1 cellular context compared by ENCODE assay signal in the genomic region with DNA sequence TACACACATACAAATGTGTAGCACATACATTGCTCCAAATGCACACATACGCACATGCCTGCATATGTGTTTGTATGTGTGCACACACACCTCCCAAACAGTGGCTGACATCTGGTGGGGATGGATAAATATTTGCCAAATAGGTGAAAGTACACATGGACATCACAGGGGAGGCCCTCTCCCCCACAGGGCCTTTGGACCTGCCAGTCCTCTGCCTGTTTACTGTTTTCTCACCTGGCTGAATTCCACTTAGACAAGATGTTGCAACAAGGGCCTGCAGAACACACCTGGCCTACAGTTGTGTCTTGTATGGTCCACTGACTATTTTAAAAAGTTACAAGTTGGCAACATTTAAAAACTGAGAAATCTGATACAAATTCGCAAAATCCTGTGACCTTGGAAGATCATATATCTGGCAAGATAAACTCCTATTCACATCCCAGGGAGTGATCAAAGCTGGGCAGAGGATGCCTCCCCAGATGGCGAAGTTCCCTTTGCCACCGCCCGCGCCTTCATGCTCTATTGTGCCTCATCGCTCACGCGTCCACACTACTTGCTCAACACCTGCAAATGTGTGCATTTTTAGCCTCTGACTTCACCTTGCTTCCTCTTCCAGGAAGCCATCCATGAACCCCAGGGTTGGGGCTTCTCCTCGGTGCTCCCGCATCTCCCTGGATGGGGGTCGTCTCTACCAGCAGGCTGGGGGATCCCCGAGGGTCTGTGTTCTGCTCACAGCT.
TF ChIP-seq lines count a peak whose summit lies in the region.

No MANE protein-coding gene starts in this region.

TF ChIP-seq in HepG2, 621 proteins besides CTCF, POLR2A, EP300 and RAD21 (continued from another document and continues in another):
- TF ChIP-seq, protein P1, sequence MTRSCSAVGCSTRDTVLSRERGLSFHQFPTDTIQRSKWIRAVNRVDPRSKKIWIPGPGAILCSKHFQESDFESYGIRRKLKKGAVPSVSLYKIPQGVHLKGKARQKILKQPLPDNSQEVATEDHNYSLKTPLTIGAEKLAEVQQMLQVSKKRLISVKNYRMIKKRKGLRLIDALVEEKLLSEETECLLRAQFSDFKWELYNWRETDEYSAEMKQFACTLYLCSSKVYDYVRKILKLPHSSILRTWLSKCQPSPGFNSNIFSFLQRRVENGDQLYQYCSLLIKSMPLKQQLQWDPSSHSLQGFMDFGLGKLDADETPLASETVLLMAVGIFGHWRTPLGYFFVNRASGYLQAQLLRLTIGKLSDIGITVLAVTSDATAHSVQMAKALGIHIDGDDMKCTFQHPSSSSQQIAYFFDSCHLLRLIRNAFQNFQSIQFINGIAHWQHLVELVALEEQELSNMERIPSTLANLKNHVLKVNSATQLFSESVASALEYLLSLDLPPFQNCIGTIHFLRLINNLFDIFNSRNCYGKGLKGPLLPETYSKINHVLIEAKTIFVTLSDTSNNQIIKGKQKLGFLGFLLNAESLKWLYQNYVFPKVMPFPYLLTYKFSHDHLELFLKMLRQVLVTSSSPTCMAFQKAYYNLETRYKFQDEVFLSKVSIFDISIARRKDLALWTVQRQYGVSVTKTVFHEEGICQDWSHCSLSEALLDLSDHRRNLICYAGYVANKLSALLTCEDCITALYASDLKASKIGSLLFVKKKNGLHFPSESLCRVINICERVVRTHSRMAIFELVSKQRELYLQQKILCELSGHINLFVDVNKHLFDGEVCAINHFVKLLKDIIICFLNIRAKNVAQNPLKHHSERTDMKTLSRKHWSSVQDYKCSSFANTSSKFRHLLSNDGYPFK (CRISPR knock-in tag; IDR thresholded peaks at IDR 0.05; ENCODE audit: borderline replicate concordance) = no peak
- TF ChIP-seq ZSCAN21 (CRISPR knock-in tag; IDR thresholded peaks at IDR 0.05; ENCODE audit: borderline replicate concordance) = no peak
- no peak for TF ChIP-seq ZFYVE20 (CRISPR knock-in tag; IDR thresholded peaks at IDR 0.05; ENCODE audit: borderline replicate concordance, low read depth)
- TF ChIP-seq GATAD2A (CRISPR knock-in tag; IDR thresholded peaks at IDR 0.05) = peak; percentile 48
- TF ChIP-seq ZNF224 (CRISPR knock-in tag; IDR thresholded peaks at IDR 0.05) = no peak
- TF ChIP-seq ZNF350 (CRISPR knock-in tag; IDR thresholded peaks at IDR 0.05; ENCODE audit: borderline replicate concordance, low read depth) = no peak
- TF ChIP-seq ZBTB20 (CRISPR knock-in tag; IDR thresholded peaks at IDR 0.05; ENCODE audit: borderline replicate concordance, low read depth) = peak; percentile 64; the same call in 1 of the 2 replicates
- TF ChIP-seq NCOR1 (IDR thresholded peaks at IDR 0.05; ENCODE audit: borderline replicate concordance, low read length) = peak; percentile 55; the same call in 1 of the 2 replicates
- no peak for TF ChIP-seq SP140L (CRISPR knock-in tag; IDR thresholded peaks at IDR 0.05; ENCODE audit: borderline replicate concordance)
- no peak for TF ChIP-seq ZBTB1 (CRISPR knock-in tag; IDR thresholded peaks at IDR 0.05; ENCODE audit: borderline replicate concordance)
- TF ChIP-seq STAT6 (CRISPR knock-in tag; IDR thresholded peaks at IDR 0.05; ENCODE audit: borderline replicate concordance) = no peak
- TF ChIP-seq, protein P2, sequence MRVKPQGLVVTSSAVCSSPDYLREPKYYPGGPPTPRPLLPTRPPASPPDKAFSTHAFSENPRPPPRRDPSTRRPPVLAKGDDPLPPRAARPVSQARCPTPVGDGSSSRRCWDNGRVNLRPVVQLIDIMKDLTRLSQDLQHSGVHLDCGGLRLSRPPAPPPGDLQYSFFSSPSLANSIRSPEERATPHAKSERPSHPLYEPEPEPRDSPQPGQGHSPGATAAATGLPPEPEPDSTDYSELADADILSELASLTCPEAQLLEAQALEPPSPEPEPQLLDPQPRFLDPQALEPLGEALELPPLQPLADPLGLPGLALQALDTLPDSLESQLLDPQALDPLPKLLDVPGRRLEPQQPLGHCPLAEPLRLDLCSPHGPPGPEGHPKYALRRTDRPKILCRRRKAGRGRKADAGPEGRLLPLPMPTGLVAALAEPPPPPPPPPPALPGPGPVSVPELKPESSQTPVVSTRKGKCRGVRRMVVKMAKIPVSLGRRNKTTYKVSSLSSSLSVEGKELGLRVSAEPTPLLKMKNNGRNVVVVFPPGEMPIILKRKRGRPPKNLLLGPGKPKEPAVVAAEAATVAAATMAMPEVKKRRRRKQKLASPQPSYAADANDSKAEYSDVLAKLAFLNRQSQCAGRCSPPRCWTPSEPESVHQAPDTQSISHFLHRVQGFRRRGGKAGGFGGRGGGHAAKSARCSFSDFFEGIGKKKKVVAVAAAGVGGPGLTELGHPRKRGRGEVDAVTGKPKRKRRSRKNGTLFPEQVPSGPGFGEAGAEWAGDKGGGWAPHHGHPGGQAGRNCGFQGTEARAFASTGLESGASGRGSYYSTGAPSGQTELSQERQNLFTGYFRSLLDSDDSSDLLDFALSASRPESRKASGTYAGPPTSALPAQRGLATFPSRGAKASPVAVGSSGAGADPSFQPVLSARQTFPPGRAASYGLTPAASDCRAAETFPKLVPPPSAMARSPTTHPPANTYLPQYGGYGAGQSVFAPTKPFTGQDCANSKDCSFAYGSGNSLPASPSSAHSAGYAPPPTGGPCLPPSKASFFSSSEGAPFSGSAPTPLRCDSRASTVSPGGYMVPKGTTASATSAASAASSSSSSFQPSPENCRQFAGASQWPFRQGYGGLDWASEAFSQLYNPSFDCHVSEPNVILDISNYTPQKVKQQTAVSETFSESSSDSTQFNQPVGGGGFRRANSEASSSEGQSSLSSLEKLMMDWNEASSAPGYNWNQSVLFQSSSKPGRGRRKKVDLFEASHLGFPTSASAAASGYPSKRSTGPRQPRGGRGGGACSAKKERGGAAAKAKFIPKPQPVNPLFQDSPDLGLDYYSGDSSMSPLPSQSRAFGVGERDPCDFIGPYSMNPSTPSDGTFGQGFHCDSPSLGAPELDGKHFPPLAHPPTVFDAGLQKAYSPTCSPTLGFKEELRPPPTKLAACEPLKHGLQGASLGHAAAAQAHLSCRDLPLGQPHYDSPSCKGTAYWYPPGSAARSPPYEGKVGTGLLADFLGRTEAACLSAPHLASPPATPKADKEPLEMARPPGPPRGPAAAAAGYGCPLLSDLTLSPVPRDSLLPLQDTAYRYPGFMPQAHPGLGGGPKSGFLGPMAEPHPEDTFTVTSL (CRISPR knock-in tag; IDR thresholded peaks at IDR 0.05; ENCODE audit: borderline replicate concordance) = 0 out of 2 replicates have a peak, but pooled peaks have one; percentile 24
- TF ChIP-seq TBX2 (CRISPR knock-in tag; IDR thresholded peaks at IDR 0.05; ENCODE audit: borderline replicate concordance) = peak; percentile 52; the same call in 1 of the 2 replicates
- TF ChIP-seq, protein P3, sequence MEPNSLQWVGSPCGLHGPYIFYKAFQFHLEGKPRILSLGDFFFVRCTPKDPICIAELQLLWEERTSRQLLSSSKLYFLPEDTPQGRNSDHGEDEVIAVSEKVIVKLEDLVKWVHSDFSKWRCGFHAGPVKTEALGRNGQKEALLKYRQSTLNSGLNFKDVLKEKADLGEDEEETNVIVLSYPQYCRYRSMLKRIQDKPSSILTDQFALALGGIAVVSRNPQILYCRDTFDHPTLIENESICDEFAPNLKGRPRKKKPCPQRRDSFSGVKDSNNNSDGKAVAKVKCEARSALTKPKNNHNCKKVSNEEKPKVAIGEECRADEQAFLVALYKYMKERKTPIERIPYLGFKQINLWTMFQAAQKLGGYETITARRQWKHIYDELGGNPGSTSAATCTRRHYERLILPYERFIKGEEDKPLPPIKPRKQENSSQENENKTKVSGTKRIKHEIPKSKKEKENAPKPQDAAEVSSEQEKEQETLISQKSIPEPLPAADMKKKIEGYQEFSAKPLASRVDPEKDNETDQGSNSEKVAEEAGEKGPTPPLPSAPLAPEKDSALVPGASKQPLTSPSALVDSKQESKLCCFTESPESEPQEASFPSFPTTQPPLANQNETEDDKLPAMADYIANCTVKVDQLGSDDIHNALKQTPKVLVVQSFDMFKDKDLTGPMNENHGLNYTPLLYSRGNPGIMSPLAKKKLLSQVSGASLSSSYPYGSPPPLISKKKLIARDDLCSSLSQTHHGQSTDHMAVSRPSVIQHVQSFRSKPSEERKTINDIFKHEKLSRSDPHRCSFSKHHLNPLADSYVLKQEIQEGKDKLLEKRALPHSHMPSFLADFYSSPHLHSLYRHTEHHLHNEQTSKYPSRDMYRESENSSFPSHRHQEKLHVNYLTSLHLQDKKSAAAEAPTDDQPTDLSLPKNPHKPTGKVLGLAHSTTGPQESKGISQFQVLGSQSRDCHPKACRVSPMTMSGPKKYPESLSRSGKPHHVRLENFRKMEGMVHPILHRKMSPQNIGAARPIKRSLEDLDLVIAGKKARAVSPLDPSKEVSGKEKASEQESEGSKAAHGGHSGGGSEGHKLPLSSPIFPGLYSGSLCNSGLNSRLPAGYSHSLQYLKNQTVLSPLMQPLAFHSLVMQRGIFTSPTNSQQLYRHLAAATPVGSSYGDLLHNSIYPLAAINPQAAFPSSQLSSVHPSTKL (CRISPR knock-in tag; IDR thresholded peaks at IDR 0.05) = peak; percentile 38
- TF ChIP-seq SOX13 (IDR thresholded peaks at IDR 0.05) = no peak
- peak in 1 of 2 experiments; percentile 42; a peak in 1 of 4 replicates for TF ChIP-seq SOX13 (CRISPR knock-in tag; conservative IDR thresholded peaks at IDR 0.05 in 1 of 2, IDR thresholded peaks at IDR 0.05 in 1 of 2)
- peak; percentile 51; the same call in 1 of the 2 replicates for TF ChIP-seq HDAC2 (CRISPR knock-in tag; IDR thresholded peaks at IDR 0.05)
- TF ChIP-seq SOX6 (IDR thresholded peaks at IDR 0.05) = no peak
- peak; percentile 75 for TF ChIP-seq SOX6 (CRISPR knock-in tag; IDR thresholded peaks at IDR 0.05)
- no peak for TF ChIP-seq ELF4 (CRISPR knock-in tag; IDR thresholded peaks at IDR 0.05; ENCODE audit: borderline replicate concordance)
- no peak for TF ChIP-seq ZNF629 (CRISPR knock-in tag; conservative IDR thresholded peaks at IDR 0.05)
- no peak for TF ChIP-seq GABPB1 (CRISPR knock-in tag; IDR thresholded peaks at IDR 0.05)
- no peak for TF ChIP-seq ZMYM2 (CRISPR knock-in tag; IDR thresholded peaks at IDR 0.05)
- TF ChIP-seq CEBPG (CRISPR knock-in tag; IDR thresholded peaks at IDR 0.05) = peak; percentile 76
- no peak for TF ChIP-seq IRF2 (CRISPR knock-in tag; IDR thresholded peaks at IDR 0.05)
- TF ChIP-seq FOXJ3 (CRISPR knock-in tag; IDR thresholded peaks at IDR 0.05; ENCODE audit: borderline replicate concordance) = peak; percentile 79; the same call in 1 of the 2 replicates
- TF ChIP-seq, protein P4, sequence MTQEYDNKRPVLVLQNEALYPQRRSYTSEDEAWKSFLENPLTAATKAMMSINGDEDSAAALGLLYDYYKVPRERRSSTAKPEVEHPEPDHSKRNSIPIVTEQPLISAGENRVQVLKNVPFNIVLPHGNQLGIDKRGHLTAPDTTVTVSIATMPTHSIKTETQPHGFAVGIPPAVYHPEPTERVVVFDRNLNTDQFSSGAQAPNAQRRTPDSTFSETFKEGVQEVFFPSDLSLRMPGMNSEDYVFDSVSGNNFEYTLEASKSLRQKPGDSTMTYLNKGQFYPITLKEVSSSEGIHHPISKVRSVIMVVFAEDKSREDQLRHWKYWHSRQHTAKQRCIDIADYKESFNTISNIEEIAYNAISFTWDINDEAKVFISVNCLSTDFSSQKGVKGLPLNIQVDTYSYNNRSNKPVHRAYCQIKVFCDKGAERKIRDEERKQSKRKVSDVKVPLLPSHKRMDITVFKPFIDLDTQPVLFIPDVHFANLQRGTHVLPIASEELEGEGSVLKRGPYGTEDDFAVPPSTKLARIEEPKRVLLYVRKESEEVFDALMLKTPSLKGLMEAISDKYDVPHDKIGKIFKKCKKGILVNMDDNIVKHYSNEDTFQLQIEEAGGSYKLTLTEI (CRISPR knock-in tag; conservative IDR thresholded peaks at IDR 0.05) = no peak
- TF ChIP-seq JDP2 (CRISPR knock-in tag; IDR thresholded peaks at IDR 0.05; ENCODE audit: borderline replicate concordance) = no peak
- TF ChIP-seq ZNF713 (CRISPR knock-in tag; IDR thresholded peaks at IDR 0.05) = no peak
- TF ChIP-seq FOXA3 (CRISPR knock-in tag; IDR thresholded peaks at IDR 0.05) = peak; percentile 80
- no peak for TF ChIP-seq NR2F6 (IDR thresholded peaks at IDR 0.05)
- TF ChIP-seq NR2F6 (CRISPR knock-in tag; IDR thresholded peaks at IDR 0.05) = no peak
- TF ChIP-seq MTF1 (CRISPR knock-in tag; IDR thresholded peaks at IDR 0.05) = no peak
- no peak for TF ChIP-seq ETS1 (CRISPR knock-in tag; IDR thresholded peaks at IDR 0.05)
- no peak for TF ChIP-seq SALL2 (CRISPR knock-in tag; IDR thresholded peaks at IDR 0.05)
- no peak for TF ChIP-seq PCBP2 (optimal IDR thresholded peaks at IDR 0.05; ENCODE audit: low read depth, low read length, poor library complexity, severe bottlenecking)
- peak; percentile 87 for TF ChIP-seq FOXO1 (CRISPR knock-in tag; IDR thresholded peaks at IDR 0.05)
- TF ChIP-seq HNF4G (IDR thresholded peaks at IDR 0.05; ENCODE audit: borderline replicate concordance, low read depth, low read length) = peak; percentile 84
- TF ChIP-seq HNF4G (CRISPR knock-in tag; IDR thresholded peaks at IDR 0.05; ENCODE audit: borderline replicate concordance, low read depth) = no peak
- no peak for TF ChIP-seq HOXA7 (CRISPR knock-in tag; IDR thresholded peaks at IDR 0.05)
- no peak for TF ChIP-seq ELK4 (CRISPR knock-in tag; IDR thresholded peaks at IDR 0.05; ENCODE audit: borderline replicate concordance)
